17 cellular contexts compared by ENCODE assay signal in the genomic region with DNA sequence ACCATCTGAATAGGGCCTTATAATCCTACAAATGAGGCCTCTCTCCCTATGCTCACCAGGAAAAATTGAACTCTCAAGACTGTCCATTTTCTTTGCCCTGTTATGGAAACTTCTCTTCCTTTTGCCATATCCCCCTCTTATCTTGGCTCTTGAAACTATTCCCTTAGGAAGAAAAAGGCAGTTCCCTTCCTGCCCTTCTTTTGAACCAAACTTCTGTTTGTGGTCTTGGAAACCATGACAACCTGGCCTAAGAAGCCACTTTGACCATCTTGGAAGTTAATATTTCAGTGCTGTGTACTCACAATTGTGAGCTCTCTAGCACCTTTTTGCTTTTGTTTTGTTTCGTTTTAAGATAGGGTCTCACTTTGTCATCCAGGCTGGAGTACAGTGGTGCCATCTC. TPM values are rescaled to one million over a fixed set of nuclear protein-coding genes. Genes with fewer than 3 reads are reported as not detected.
DNase-seq lines count a peak whose midpoint lies in the region; ATAC-seq, FAIRE-seq and TF ChIP-seq lines count a peak whose summit lies in the region.
"Had no signal": no experiment of that assay in that cellular context is flagged by ENCODE, and none has a peak within 500 bp of the region (broad histone marks: within the 10 kb centered on the region; RNA-seq: fewer than 3 reads in every experiment).

No MANE protein-coding gene starts in this region.

- no peaks in the 10 kb centered on the region for H3K27me3 ChIP-seq in liver (ENCODE audit: control insufficient read depth in 4 of 4, insufficient read depth in 4 of 4, low read length in 3 of 4)
- no peaks in the 10 kb centered on the region; a peak in 2 of 5 replicates for H3K27me3 ChIP-seq in HepG2 (ENCODE audit: control insufficient read depth in 1 of 2, insufficient read depth in 2 of 2, low read length in 2 of 2)
- H3K27me3 ChIP-seq in parathyroid adenoma (ENCODE audit: control insufficient read depth, insufficient read depth, low read length) = no peaks in the 10 kb centered on the region
- H3K27me3 ChIP-seq in aorta (ENCODE audit: control insufficient read depth in 1 of 2, insufficient read depth in 2 of 2, low read length in 1 of 2) = no peaks in the 10 kb centered on the region
- no peaks in the 10 kb centered on the region; the same call in 1 of the 2 replicates for H3K27me3 ChIP-seq in H9 (ENCODE audit: insufficient read depth, low read length)
- no peaks in the 10 kb centered on the region for H3K27me3 ChIP-seq in PC-9 (ENCODE audit: insufficient read depth, low read depth)

- H3K9me3 ChIP-seq in liver (ENCODE audit: control insufficient read depth in 4 of 4, low read length in 3 of 4) (no peaks in the 10 kb centered on the region), HepG2 (ENCODE audit: low read length) (no peaks in the 10 kb centered on the region), parathyroid adenoma (ENCODE audit: control insufficient read depth, low read length) (no peaks in the 10 kb centered on the region), aorta (ENCODE audit: control insufficient read depth, low read length) (no peaks in the 10 kb centered on the region), H9 (ENCODE audit: control insufficient read depth, low read depth, low read length) (no peaks in the 10 kb centered on the region), PC-9 (ENCODE audit: insufficient read depth, low read depth) (no peaks in the 10 kb centered on the region)
- H3K9me3 ChIP-seq: Caco-2 had no signal

- H3F3A ChIP-seq in PC-9 (ENCODE audit: insufficient read depth, low read depth) = peaks cover 28% of the 10 kb centered on the region

- no peak overlapping the region for H2BK20ac ChIP-seq in H9 (ENCODE audit: low read depth, low read length, poor library complexity, severe bottlenecking)

- H3K9me3 Mint-ChIP-seq in H9 = no peaks in the 10 kb centered on the region

- no peak overlapping the region for H2BK120ac ChIP-seq in H9 (ENCODE audit: low read depth, low read length, poor library complexity, severe bottlenecking)

- in situ Hi-C loops in HepG2 (cut with HindIII; ENCODE audit: extremely low pct_ligation_motif_present, low pct_unique_long_range_greater_than_20kb) = no loop called here

- no TSS peak for BruUV-seq in HepG2 (replicated peaks; lab: Mats Ljungman, UMichigan)
- no TSS peak for BruUV-seq in PC-9 (replicated peaks; lab: Mats Ljungman, UMichigan)

- no peak overlapping the region for H2BK12ac ChIP-seq in H9 (ENCODE audit: insufficient read length, low read depth, low read length)

- H3K27ac ChIP-seq in liver (ENCODE audit: low read depth in 1 of 2, low read length in 2 of 2) = no peak overlapping the region
- H3K27ac ChIP-seq in HepG2 (ENCODE audit: extremely low read length, insufficient read depth, low read length) = no peak overlapping the region
- peak overlapping the region; percentile 53 for H3K27ac ChIP-seq in parathyroid adenoma
- peak overlapping the region; percentile 69 to 84 for H3K27ac ChIP-seq in aorta (ENCODE audit: low read depth in 1 of 2, low read length in 2 of 2)
- no peak overlapping the region for H3K27ac ChIP-seq in H9 (ENCODE audit: insufficient read length, low read depth, low read length)
- H3K27ac ChIP-seq in PC-9 = no peak overlapping the region
- H3K27ac ChIP-seq: epithelial cell of prostate, KMS-11 had no signal

- no peak for TF ChIP-seq CTCF in liver (IDR thresholded peaks at IDR 0.05; ENCODE audit: low read depth, low read length, missing input control)
- no peak for TF ChIP-seq CTCF in HepG2 (CRISPR knock-in tag; IDR thresholded peaks at IDR 0.05)
- TF ChIP-seq CTCF in parathyroid adenoma (IDR thresholded peaks at IDR 0.05) = no peak
- TF ChIP-seq CTCF in H9 (conservative IDR thresholded peaks at IDR 0.05) = no peak
- no peak for TF ChIP-seq CTCF in PC-9 (conservative IDR thresholded peaks at IDR 0.05)

- H3K79me2 ChIP-seq in HepG2 (ENCODE audit: insufficient read depth, low read length) = no peaks in the 10 kb centered on the region
- H3K79me2 ChIP-seq in parathyroid adenoma = no peaks in the 10 kb centered on the region
- no peaks in the 10 kb centered on the region for H3K79me2 ChIP-seq in H9 (ENCODE audit: insufficient read depth, low read length)
- H3K79me2 ChIP-seq in PC-9 (ENCODE audit: low read depth) = peaks cover 40% of the 10 kb centered on the region

- no peak overlapping the region; a peak in 1 of 7 replicates for H3K27ac Mint-ChIP-seq in H9
- H3K27ac Mint-ChIP-seq: activated CD8-positive, alpha-beta T cell treated with anti-CD3 and anti-CD28 coated beads, Interleukin-2, amount 10 ng/mL, durations not matched to agents 7 days and 5 days had no signal

- H2AK5ac ChIP-seq in H9 (ENCODE audit: insufficient read length, low read length) = no peak overlapping the region

- no peak overlapping the region for H4K91ac ChIP-seq in H9 (ENCODE audit: insufficient read length, low read depth, low read length)

- H4K8ac ChIP-seq in H9 (replicated peaks; ENCODE audit: insufficient read length, low read depth, low read length) = no peak overlapping the region

- H3K36me3 Mint-ChIP-seq in H9 (ENCODE audit: insufficient read depth in 1 of 3, low read depth in 3 of 3) = no peaks in the 10 kb centered on the region

- no peak overlapping the region for H2BK15ac ChIP-seq in H9 (ENCODE audit: low read depth, low read length)

- H3K27me3 Mint-ChIP-seq in H9 (ENCODE audit: low read depth) = peaks cover 7% of the 10 kb centered on the region

- no peak overlapping the region for H3K9ac ChIP-seq in liver (ENCODE audit: low read depth in 1 of 2, low read length in 2 of 2)
- H3K9ac ChIP-seq in HepG2 (ENCODE audit: insufficient read depth, low read depth, low read length) = no peak overlapping the region
- H3K9ac ChIP-seq in parathyroid adenoma = no peak overlapping the region
- no peak overlapping the region for H3K9ac ChIP-seq in H9 (ENCODE audit: extremely low read depth, insufficient read length, low read length)
- H3K9ac ChIP-seq: KMS-11 had no signal

- peaks cover 22 to 37% of the 10 kb centered on the region in 2 experiments for H3K4me1 Mint-ChIP-seq in H9

- H3K23me2 ChIP-seq in H9 (ENCODE audit: insufficient read length, low read depth, low read length, poor library complexity, severe bottlenecking) = no peaks in the 10 kb centered on the region

- H2BK5ac ChIP-seq in H9 (ENCODE audit: insufficient read length, low read length) = no peak overlapping the region

- no peak overlapping the region for H3K4me2 ChIP-seq in HepG2 (ENCODE audit: low read depth, low read length)
- no peak overlapping the region for H3K4me2 ChIP-seq in parathyroid adenoma (ENCODE audit: low read length)
- no peak overlapping the region for H3K4me2 ChIP-seq in H9 (ENCODE audit: insufficient read depth, insufficient read length, low read length)
- no peak overlapping the region for H3K4me2 ChIP-seq in PC-9
- H3K4me2 ChIP-seq: KMS-11 had no signal

- H3K4me1 ChIP-seq in liver (ENCODE audit: control insufficient read depth in 4 of 4, insufficient read depth in 4 of 4, low read length in 3 of 4) (peaks cover under 1 to 35% (median 17%) of the 10 kb centered on the region in 4 donors), HepG2 (ENCODE audit: insufficient read depth, low read length) (no peaks in the 10 kb centered on the region), parathyroid adenoma (no peaks in the 10 kb centered on the region), aorta (ENCODE audit: control insufficient read depth in 1 of 2, insufficient read depth in 2 of 2, low read length in 2 of 2) (peaks cover 2 to 14% of the 10 kb centered on the region in 2 donors), H9 (ENCODE audit: insufficient read depth, low read length) (peaks cover 1% of the 10 kb centered on the region; the same call in 1 of the 2 replicates), PC-9 (replicated peaks; ENCODE audit: insufficient read depth) (peaks cover 33% of the 10 kb centered on the region)

- H3T11ph ChIP-seq in H9 (ENCODE audit: low read length) = no peak overlapping the region

- no peak overlapping the region for H3K4me3 ChIP-seq in liver (ENCODE audit: low read depth in 1 of 3, low read length in 3 of 3)
- H3K4me3 ChIP-seq in HepG2 (replicated peaks in 1 of 3; ENCODE audit: insufficient read depth in 1 of 3, low read depth in 2 of 3, low read length in 3 of 3) = no peak overlapping the region
- H3K4me3 ChIP-seq in parathyroid adenoma (ENCODE audit: low read depth, low read length) = no peak overlapping the region
- no peak overlapping the region for H3K4me3 ChIP-seq in aorta (ENCODE audit: low read length in 2 of 2)
- H3K4me3 ChIP-seq in PC-9 = no peak overlapping the region

- TF ChIP-seq POLR2A in HepG2 (IDR thresholded peaks at IDR 0.05; ENCODE audit: insufficient read depth in 1 of 2, low read depth in 2 of 2, low read length in 2 of 2) = no peak

- H2AFZ ChIP-seq in HepG2 (ENCODE audit: low read length) = no peak overlapping the region
- H2AFZ ChIP-seq in parathyroid adenoma = no peak overlapping the region
- H2AFZ ChIP-seq in H9 (ENCODE audit: low read length) = no peak overlapping the region
- H2AFZ ChIP-seq in PC-9 = no peak overlapping the region

- DNase-seq in HepG2 (ENCODE audit: low spot score) (no peak), Right ventricle myocardium superior (no peak), aorta (no peak), H9 (no peak), PC-9 (no peak), NCI-H1105 (lab: John Stamatoyannopoulos, UW) (no peak)
- DNase-seq: activated CD8-positive, alpha-beta T cell treated with anti-CD3 and anti-CD28 coated beads, Interleukin-2, amount 10 ng/mL, durations not matched to agents 7 days and 5 days; activated gamma-delta T cell; Caco-2; NCI-H1694 treated with DMSO at 0.1 percent for 48 hours; NCI-H526 treated with DMSO at 0.1 percent for 48 hours had no signal

- H3K36me3 ChIP-seq in liver (ENCODE audit: control insufficient read depth in 4 of 4, insufficient read depth in 3 of 4, low read depth in 1 of 4, low read length in 3 of 4) (no peaks in the 10 kb centered on the region), HepG2 (replicated peaks in 1 of 2; ENCODE audit: control insufficient read depth in 1 of 2, insufficient read depth in 2 of 2, low read length in 2 of 2) (no peaks in the 10 kb centered on the region), parathyroid adenoma (ENCODE audit: control insufficient read depth, insufficient read depth, low read length) (no peaks in the 10 kb centered on the region), aorta (ENCODE audit: control insufficient read depth in 1 of 2, insufficient read depth in 2 of 2, low read length in 1 of 2) (no peaks in the 10 kb centered on the region), PC-9 (ENCODE audit: low read depth) (0 out of 2 replicates have a peak, but pooled peaks cover 7% of the 10 kb centered on the region)

- ATAC-seq in HepG2 (no peak), Right ventricle myocardium superior (ENCODE audit: poor library complexity) (peak; percentile 34), aorta (ENCODE audit: low FRiP score) (peak; percentile 3)
- ATAC-seq: activated CD8-positive, alpha-beta T cell treated with anti-CD3 and anti-CD28 coated beads, Interleukin-2, amount 10 ng/mL, durations not matched to agents 7 days and 5 days had no signal

- intact Hi-C loops in HepG2 (cut with micrococcal nuclease; ENCODE audit: unreplicated experiment) = no loop called here
- intact Hi-C loops in Right ventricle myocardium superior (cut with DNase I) = no loop called here
- intact Hi-C loops in aorta (cut with DNase I) = no loop called here
- intact Hi-C loops in PC-9 (cut with micrococcal nuclease; ENCODE audit: unreplicated experiment) = no loop called here

- no peak overlapping the region for H3K18ac ChIP-seq in H9 (ENCODE audit: insufficient read length, low read depth, low read length)

- TF ChIP-seq RAD21 in liver (IDR thresholded peaks at IDR 0.05) (no peak), HepG2 (CRISPR knock-in tag; IDR thresholded peaks at IDR 0.05) (no peak)

- H4K5ac ChIP-seq in H9 (ENCODE audit: insufficient read length, low read depth, low read length) = no peak overlapping the region

- H4K20me1 ChIP-seq in HepG2 (ENCODE audit: insufficient read depth, low read length) = no peaks in the 10 kb centered on the region
- H4K20me1 ChIP-seq in H9 (ENCODE audit: control insufficient read depth, insufficient read depth, insufficient read length) = no peaks in the 10 kb centered on the region
- H4K20me1 ChIP-seq in PC-9 (ENCODE audit: insufficient read depth) = no peaks in the 10 kb centered on the region

- H3K9me2 ChIP-seq in PC-9 (ENCODE audit: insufficient read depth) = no peaks in the 10 kb centered on the region

- CTCF ChIA-PET in HepG2 (lab: Yijun Ruan, JAX; ENCODE audit: low intra/inter-chr PET ratio, low total read pairs) (no interaction called here), PC-9 (lab: Charles Lee) (no interaction called here)

- no peak overlapping the region for H3K4ac ChIP-seq in H9 (ENCODE audit: low read depth, low read length)

- H3K14ac ChIP-seq in H9 (ENCODE audit: insufficient read depth, low read length) = no peak overlapping the region

- POLR2A ChIA-PET in HepG2 (lab: Yijun Ruan, JAX) (no interaction called here), PC-9 (lab: Charles Lee; ENCODE audit: unreplicated experiment) (no interaction called here)

- no peak overlapping the region for H3K56ac ChIP-seq in H9 (ENCODE audit: insufficient read length, low read depth, low read length)

- no peak overlapping the region for H3K23ac ChIP-seq in H9 (ENCODE audit: insufficient read length, low read depth, low read length)

- FAIRE-seq in HepG2 (lab: Jason Lieb, UNC) = no peak
- FAIRE-seq: bronchial epithelial cell, TTC549 had no signal

- H3K4me3 Mint-ChIP-seq in H9 = no peak overlapping the region
- H3K4me3 Mint-ChIP-seq: activated CD8-positive, alpha-beta T cell treated with anti-CD3 and anti-CD28 coated beads, Interleukin-2, amount 10 ng/mL, durations not matched to agents 7 days and 5 days had no signal

- TF ChIP-seq EP300 in HepG2 (IDR thresholded peaks at IDR 0.05; ENCODE audit: low read depth in 2 of 2, low read length in 2 of 2) (no peak), HepG2 (CRISPR knock-in tag; IDR thresholded peaks at IDR 0.05; ENCODE audit: borderline replicate concordance) (no peak)

- no peaks in the 10 kb centered on the region for H3K79me1 ChIP-seq in H9 (ENCODE audit: insufficient read depth, low read depth, low read length, poor library complexity, severe bottlenecking)

- 75% methylated on average over 1 of the region's 1 CpG for WGBS in liver
- 38% methylated on average over 1 of the region's 1 CpG for WGBS in HepG2 (ENCODE audit: low lambda C conversion rate)
- WGBS in aorta, 2 donors = 21 to 39% methylated on average over 1 of the region's 1 CpG
- no CpG with 5 or more reads among the region's 1 CpG for WGBS in H9 (ENCODE audit: extremely low coverage, insufficient read length, low lambda C conversion rate)

RNA-seq across cellular contexts. Expression of a gene that starts 40.0 kb away (rescaled TPM):
- total RNA-seq in liver = 10 to 100 TPM; 38.6 to 43.6 TPM
- 10 to 100 TPM in 1 of 2 donors, 1 to 10 TPM in 1; 9.6 to 30.6 TPM for polyA plus RNA-seq in liver
- total RNA-seq in HepG2 (2016; rRNA removed; fragmentation: Illumina TruSeq; extraction: Trizol) = 6.2 and 12.4 TPM in 2 replicates
- total RNA-seq in HepG2 (2016; cell fraction: cytosol; rRNA removed; fragmentation: Illumina TruSeq; extraction: Trizol; ENCODE audit: low read depth) = 1.7 TPM in 2 replicates
- total RNA-seq in HepG2 (2016; cell fraction: insoluble cytoplasmic fraction; rRNA removed; fragmentation: Illumina TruSeq; extraction: Trizol) = 6.9 and 11.1 TPM in 2 replicates
- 3.0 and 3.9 TPM in 2 replicates for total RNA-seq in HepG2 (2016; cell fraction: membrane; rRNA removed; fragmentation: Illumina TruSeq; extraction: Trizol)
- total RNA-seq in HepG2 (2016; cell fraction: nucleus; rRNA removed; fragmentation: Illumina TruSeq; extraction: Trizol) = 19.3 and 20.7 TPM in 2 replicates
- 9.0 and 9.9 TPM in 2 replicates for polyA plus RNA-seq in HepG2 (2011; rRNA removed)
- polyA plus RNA-seq in HepG2 (2011; cell fraction: cytosol; rRNA removed) = 5.2 and 7.5 TPM in 2 replicates
- polyA plus RNA-seq in HepG2 (2011; cell fraction: nucleus; rRNA removed) = 12.2 and 12.9 TPM in 2 replicates
- polyA plus RNA-seq in HepG2 (2012) = 6.8 and 9.0 TPM in 2 replicates
- 0.69 and 0.76 TPM in 2 replicates for polyA plus RNA-seq in HepG2 (2016; cell fraction: cytosol; fragmentation: Illumina TruSeq; extraction: Trizol; ENCODE audit: low read depth)
- polyA plus RNA-seq in HepG2 (2016; cell fraction: insoluble cytoplasmic fraction; fragmentation: Illumina TruSeq; extraction: Trizol; ENCODE audit: low read depth) = 3.5 and 4.1 TPM in 2 replicates
- polyA plus RNA-seq in HepG2 (2016; cell fraction: membrane; fragmentation: Illumina TruSeq; extraction: Trizol; ENCODE audit: low read depth) = 1.8 and 2.0 TPM in 2 replicates
- polyA plus RNA-seq in HepG2 (2016; cell fraction: nucleus; fragmentation: Illumina TruSeq; extraction: Trizol; ENCODE audit: insufficient read depth, low read depth) = 17.9 and 18.5 TPM in 2 replicates
- 32.7 and 131 TPM in 2 replicates for polyA minus RNA-seq in HepG2 (2011; rRNA and poly(A)+ RNA removed; ENCODE audit: low replicate concordance)
- polyA minus RNA-seq in HepG2 (2011; cell fraction: cytosol; rRNA and poly(A)+ RNA removed) = 14.0 and 16.7 TPM in 2 replicates
- 14.4 and 22.9 TPM in 2 replicates for polyA minus RNA-seq in HepG2 (2011; cell fraction: nucleus; rRNA and poly(A)+ RNA removed)
- total RNA-seq in Right ventricle myocardium superior = 62.9 TPM
- 100 to 1,000 TPM; 154 to 169 TPM for total RNA-seq in aorta
- polyA plus RNA-seq in aorta = 10 to 100 TPM; 15.2 to 67.8 TPM
- total RNA-seq in H9 (2021) = 14.1 and 15.7 TPM in 2 replicates
- 31.2 and 39.7 TPM in 2 replicates for total RNA-seq in PC-9 (2021)

Comparison
In these comparisons a context has a peak if more than half of its experiments do, and no peak if none do; other contexts are left out.
1. H3K27ac ChIP-seq: peak in parathyroid adenoma (single experiment) and aorta (2 of 2); none in liver (0 of 2), HepG2 (single experiment), H9 (single experiment) and PC-9 (single experiment).